In genomic region chr11:105852427-105852826, GRCh38 we compare ENCODE assay signal across 33 cellular contexts.
"Had no signal": no experiment of that assay in that cellular context is flagged by ENCODE, and none has a peak within 500 bp of the region (broad histone marks: within the 10 kb centered on the region; RNA-seq: fewer than 3 reads in every experiment).

No MANE protein-coding gene starts in this region.

- H3K4me3 ChIP-seq: ovary, psoas muscle, right lobe of liver, sigmoid colon, spleen, suprapubic skin, testis, tibial artery, transverse colon, upper lobe of right lung, uterus had no signal

- DNase-seq: naive B cell; naive thymus-derived CD8-positive, alpha-beta T cell; nephron progenitor cell; nucleus accumbens; ovary; posterior cingulate gyrus; psoas muscle; right cardiac atrium; right lobe of liver; sigmoid colon; small intestine; spleen; stimulated activated CD4-positive, alpha-beta T cell treated with anti-CD3 and anti-CD28 coated beads, Interleukin-12 subunit alpha, Interleukin-12 subunit beta, amount 100 ng/mL, for 4 hours; stimulated activated CD4-positive, alpha-beta T cell treated with anti-CD3 and anti-CD28 coated beads, Interleukin-1b, Interleukin-23, amount 100 ng/mL, for 48 hours; stimulated activated CD4-positive, alpha-beta T cell treated with anti-CD3 and anti-CD28 coated beads, Interleukin-4, amount 100 ng/mL, for 1 hour; stimulated activated CD4-positive, alpha-beta T cell treated with anti-CD3 and anti-CD28 coated beads, Interleukin-4, amount 100 ng/mL, for 4 hours; stimulated activated CD8-positive, alpha-beta memory T cell treated with anti-CD3 and anti-CD28 coated beads, Interleukin-4, amount 100 ng/mL, for 48 hours; stimulated activated naive CD4-positive, alpha-beta T cell; stimulated activated naive CD8-positive, alpha-beta T cell treated with anti-CD3 and anti-CD28 coated beads, Interleukin-15, amount 100 ng/mL, for 72 hours; stimulated activated naive CD8-positive, alpha-beta T cell treated with anti-CD3 and anti-CD28 coated beads, Interleukin-15, Interleukin-2, amounts not matched to agents 100 U/mL and 50 U/mL, for 24 hours; substantia nigra; testis; tibial artery; transverse colon; upper lobe of right lung; uterus had no signal

- H3K27me3 Mint-ChIP-seq: natural killer cell treated with Interleukin-12 subunit alpha and Interleukin-12 subunit beta and Interleukin-15 and Interleukin-18, amount 100 ng/mL, for 72 hours; stimulated activated memory B cell treated with anti-CD40 and anti-IgM and Interleukin-4, amounts not matched to agents 10 μg/mL and 1 μg/mL and 100 μg/mL, for 72 hours; type B pancreatic cell had no signal

- H3K9ac ChIP-seq: parathyroid adenoma had no signal

- H3K27ac Mint-ChIP-seq: naive B cell; naive thymus-derived CD8-positive, alpha-beta T cell; natural killer cell treated with Interleukin-12 subunit alpha and Interleukin-12 subunit beta and Interleukin-15 and Interleukin-18, amount 100 ng/mL, for 72 hours; nephron progenitor cell; progenitor cell of endocrine pancreas; stimulated activated memory B cell treated with anti-CD40 and anti-IgM and Interleukin-4, amounts not matched to agents 10 μg/mL and 1 μg/mL and 100 μg/mL, for 72 hours; stimulated activated naive CD8-positive, alpha-beta T cell treated with anti-CD3 and anti-CD28 coated beads, Interleukin-15, amount 100 ng/mL, for 72 hours; type B pancreatic cell had no signal

- H3K27ac ChIP-seq: neutrophil, ovary, parathyroid adenoma, psoas muscle, right lobe of liver, sigmoid colon, spleen, suprapubic skin, testis, tibial artery, transverse colon, upper lobe of right lung, uterus had no signal

- H3K4me3 Mint-ChIP-seq: naive B cell; naive thymus-derived CD8-positive, alpha-beta T cell; natural killer cell treated with Interleukin-12 subunit alpha and Interleukin-12 subunit beta and Interleukin-15 and Interleukin-18, amount 100 ng/mL, for 72 hours; nephron progenitor cell; stimulated activated memory B cell treated with anti-CD40 and anti-IgM and Interleukin-4, amounts not matched to agents 10 μg/mL and 1 μg/mL and 100 μg/mL, for 72 hours; stimulated activated naive CD8-positive, alpha-beta T cell treated with anti-CD3 and anti-CD28 coated beads, Interleukin-15, amount 100 ng/mL, for 72 hours; type B pancreatic cell had no signal

- ATAC-seq: naive thymus-derived CD8-positive, alpha-beta T cell; natural killer cell treated with Interleukin-12 subunit alpha and Interleukin-12 subunit beta and Interleukin-15 and Interleukin-18, amount 100 ng/mL, for 72 hours; psoas muscle; right cardiac atrium; right lobe of liver; stimulated activated memory B cell treated with anti-CD40 and anti-IgM and Interleukin-4, amounts not matched to agents 10 μg/mL and 1 μg/mL and 100 μg/mL, for 72 hours; stimulated activated naive CD8-positive, alpha-beta T cell treated with anti-CD3 and anti-CD28 coated beads, Interleukin-15, amount 100 ng/mL, for 72 hours; stimulated activated naive CD8-positive, alpha-beta T cell treated with anti-CD3 and anti-CD28 coated beads, Interleukin-15, Interleukin-2, amounts not matched to agents 100 U/mL and 50 U/mL, for 24 hours; upper lobe of right lung had no signal

- H2AFZ ChIP-seq: parathyroid adenoma had no signal

- H3K9me3 Mint-ChIP-seq: naive B cell; naive thymus-derived CD8-positive, alpha-beta T cell; nephron progenitor cell; stimulated activated memory B cell treated with anti-CD40 and anti-IgM and Interleukin-4, amounts not matched to agents 10 μg/mL and 1 μg/mL and 100 μg/mL, for 72 hours; stimulated activated naive CD8-positive, alpha-beta T cell treated with anti-CD3 and anti-CD28 coated beads, Interleukin-15, amount 100 ng/mL, for 72 hours; type B pancreatic cell had no signal

- H3K9me3 ChIP-seq: neutrophil, ovary, psoas muscle, right lobe of liver, sigmoid colon, spleen, suprapubic skin, testis, tibial artery, transverse colon, upper lobe of right lung, uterus had no signal

- H3K4me1 ChIP-seq: parathyroid adenoma, psoas muscle, right lobe of liver, sigmoid colon, spleen, suprapubic skin, testis, tibial artery, transverse colon, upper lobe of right lung, uterus had no signal

- H3K36me3 Mint-ChIP-seq: naive B cell; naive thymus-derived CD8-positive, alpha-beta T cell; natural killer cell treated with Interleukin-12 subunit alpha and Interleukin-12 subunit beta and Interleukin-15 and Interleukin-18, amount 100 ng/mL, for 72 hours; stimulated activated memory B cell treated with anti-CD40 and anti-IgM and Interleukin-4, amounts not matched to agents 10 μg/mL and 1 μg/mL and 100 μg/mL, for 72 hours; type B pancreatic cell had no signal

- H3K27me3 ChIP-seq: neutrophil, ovary, right lobe of liver, sigmoid colon, spleen, suprapubic skin, testis, tibial artery, transverse colon, upper lobe of right lung, uterus had no signal

- H3K4me1 Mint-ChIP-seq: naive B cell; naive thymus-derived CD8-positive, alpha-beta T cell; nephron progenitor cell; stimulated activated memory B cell treated with anti-CD40 and anti-IgM and Interleukin-4, amounts not matched to agents 10 μg/mL and 1 μg/mL and 100 μg/mL, for 72 hours; stimulated activated naive CD8-positive, alpha-beta T cell treated with anti-CD3 and anti-CD28 coated beads, Interleukin-15, amount 100 ng/mL, for 72 hours had no signal

- H3K79me2 ChIP-seq: parathyroid adenoma had no signal

- H3K36me3 ChIP-seq: neutrophil, ovary, right lobe of liver, sigmoid colon, spleen, suprapubic skin, tibial artery, transverse colon, upper lobe of right lung, uterus had no signal
